19 cellular contexts compared by ENCODE assay signal in the genomic region with DNA sequence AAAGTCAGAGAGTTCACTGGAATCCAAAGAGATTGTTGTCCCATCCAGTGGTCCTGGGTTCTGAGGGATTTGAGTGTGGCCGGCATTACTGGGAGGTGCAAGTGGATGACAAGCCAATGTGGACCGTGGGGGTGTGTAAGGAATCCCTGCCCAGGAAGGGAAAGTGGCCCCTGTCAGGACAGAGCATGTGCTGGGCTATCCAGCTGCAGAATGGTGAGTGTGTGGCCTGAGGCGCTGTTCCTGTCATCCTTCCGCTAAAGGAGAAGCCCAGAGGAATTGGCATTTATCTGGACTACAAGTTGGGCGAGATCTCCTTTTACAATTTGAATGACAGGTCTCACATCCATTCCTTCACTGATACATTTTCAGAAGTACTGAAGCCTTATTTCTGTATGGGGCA. TPM values are rescaled to one million over a fixed set of nuclear protein-coding genes. Genes with fewer than 3 reads are reported as not detected.
A peak's percentile ranks its signal among the peaks of the same experiment; 100 is the strongest.
DNase-seq lines count a peak whose midpoint lies in the region; ATAC-seq, FAIRE-seq and TF ChIP-seq lines count a peak whose summit lies in the region.
"Had no signal": no experiment of that assay in that cellular context is flagged by ENCODE, and none has a peak within 500 bp of the region (broad histone marks: within the 10 kb centered on the region; RNA-seq: fewer than 3 reads in every experiment).

No MANE protein-coding gene starts in this region.

- no TSS peak for BruUV-seq in mammary epithelial cell (replicated peaks; lab: Mats Ljungman, UMichigan)
- no TSS peak for BruUV-seq in MCF 10A (replicated peaks; lab: Mats Ljungman, UMichigan)

- no peaks in the 10 kb centered on the region for H4K20me1 ChIP-seq in mammary epithelial cell (ENCODE audit: insufficient read depth, low read length)

- no peaks in the 10 kb centered on the region for H3K4me1 ChIP-seq in mammary epithelial cell (ENCODE audit: insufficient read depth, low read length)
- H3K4me1 ChIP-seq: Caco-2 had no signal

- no peak overlapping the region for H3K4me3 ChIP-seq in mammary epithelial cell (replicated peaks in 1 of 3; ENCODE audit: insufficient read depth in 1 of 3, low read depth in 2 of 3, low read length in 3 of 3)

- H3K9me3 ChIP-seq in mammary epithelial cell (replicated peaks; ENCODE audit: insufficient read depth, low read length), result no peaks in the 10 kb centered on the region
- H3K9me3 ChIP-seq: Caco-2 had no signal

- H3K9ac ChIP-seq in mammary epithelial cell (ENCODE audit: insufficient read depth, low read length), result no peak overlapping the region

- WGBS in mammary epithelial cell (ENCODE audit: low coverage, missing lambda C conversion rate), result 65% methylated on average over 5 of the region's 5 CpGs

- H3K36me3 Mint-ChIP-seq in MCF 10A (ENCODE audit: insufficient read depth, unreplicated experiment), result no peaks in the 10 kb centered on the region
- no peaks in the 10 kb centered on the region for H3K36me3 Mint-ChIP-seq in glutamatergic neuron (ENCODE audit: unreplicated experiment)
- H3K36me3 Mint-ChIP-seq in natural killer cell treated with Interleukin-12 subunit alpha and Interleukin-12 subunit beta and Interleukin-15 and Interleukin-18, amount 100 ng/mL, for 72 hours, result no peaks in the 10 kb centered on the region
- H3K36me3 Mint-ChIP-seq: CD14-positive monocyte; CD8-positive, alpha-beta memory T cell had no signal

- FAIRE-seq in GM19239 (lab: Jason Lieb, UNC), result no peak
- FAIRE-seq: GM12891 had no signal

- no peaks in the 10 kb centered on the region for H3K79me2 ChIP-seq in mammary epithelial cell (ENCODE audit: insufficient read depth, low read length)

- no peaks in the 10 kb centered on the region for H3K27me3 Mint-ChIP-seq in MCF 10A (ENCODE audit: insufficient read depth, unreplicated experiment)
- H3K27me3 Mint-ChIP-seq in glutamatergic neuron (ENCODE audit: unreplicated experiment), result peaks cover 7% of the 10 kb centered on the region
- H3K27me3 Mint-ChIP-seq in natural killer cell treated with Interleukin-12 subunit alpha and Interleukin-12 subunit beta and Interleukin-15 and Interleukin-18, amount 100 ng/mL, for 72 hours, result peaks cover 15 to 33% of the 10 kb centered on the region in 2 donors

- peak; percentile 6 for DNase-seq in mammary epithelial cell
- DNase-seq in MCF 10A (ENCODE audit: unreplicated experiment), result no peak
- DNase-seq in RPMI7951 (ENCODE audit: low read depth), result peak; percentile 69
- DNase-seq in glutamatergic neuron, result no peak
- DNase-seq in natural killer cell treated with Interleukin-12 subunit alpha and Interleukin-12 subunit beta and Interleukin-15 and Interleukin-18, amount 100 ng/mL, for 72 hours (ENCODE audit: low spot score), result no peak
- DNase-seq in HuH-7 (ENCODE audit: low spot score), result no peak
- no peak for DNase-seq in GM19239 (ENCODE audit: insufficient read length, low spot score)
- DNase-seq: Caco-2; CD8-positive, alpha-beta memory T cell; DND-41; GOT3; H9 had no signal

- ATAC-seq in natural killer cell treated with Interleukin-12 subunit alpha and Interleukin-12 subunit beta and Interleukin-15 and Interleukin-18, amount 100 ng/mL, for 72 hours, result no peak

- no peak overlapping the region for H3K4me2 ChIP-seq in mammary epithelial cell (ENCODE audit: insufficient read depth, low read depth, low read length)

- H3K36me3 ChIP-seq in mammary epithelial cell (ENCODE audit: insufficient read depth, low read length), result no peaks in the 10 kb centered on the region

- TF ChIP-seq CTCF in mammary epithelial cell (conservative IDR thresholded peaks at IDR 0.05 in 1 of 2, IDR thresholded peaks at IDR 0.05 in 1 of 2; ENCODE audit: extremely low read depth in 1 of 2, insufficient read depth in 1 of 2, low read depth in 1 of 2, low read length in 2 of 2) (no peak), MCF 10A (IDR thresholded peaks at IDR 0.05; ENCODE audit: unreplicated experiment) (no peak), glutamatergic neuron (IDR thresholded peaks at IDR 0.05; ENCODE audit: partially characterized antibody, unreplicated experiment) (no peak)

- POLR2A ChIA-PET in MCF 10A (lab: Yijun Ruan, JAX), result no interaction called here

- H3K9me3 Mint-ChIP-seq in MCF 10A (ENCODE audit: unreplicated experiment), result no peaks in the 10 kb centered on the region
- peaks cover 7% of the 10 kb centered on the region for H3K9me3 Mint-ChIP-seq in glutamatergic neuron (ENCODE audit: unreplicated experiment)
- no peaks in the 10 kb centered on the region for H3K9me3 Mint-ChIP-seq in natural killer cell treated with Interleukin-12 subunit alpha and Interleukin-12 subunit beta and Interleukin-15 and Interleukin-18, amount 100 ng/mL, for 72 hours
- H3K9me3 Mint-ChIP-seq: CD8-positive, alpha-beta memory T cell; H9 had no signal

- H2AFZ ChIP-seq in mammary epithelial cell (ENCODE audit: low read depth, low read length), result no peak overlapping the region

- no peak overlapping the region for H3K27ac ChIP-seq in mammary epithelial cell (ENCODE audit: insufficient read depth, low read depth, low read length)
- H3K27ac ChIP-seq: 22Rv1 had no signal

- H3K27ac Mint-ChIP-seq in MCF 10A (ENCODE audit: low read depth, unreplicated experiment) (no peak overlapping the region), glutamatergic neuron (ENCODE audit: unreplicated experiment) (peak overlapping the region; percentile 10)
- no peak overlapping the region for H3K27ac Mint-ChIP-seq in natural killer cell treated with Interleukin-12 subunit alpha and Interleukin-12 subunit beta and Interleukin-15 and Interleukin-18, amount 100 ng/mL, for 72 hours
- H3K27ac Mint-ChIP-seq: CD14-positive monocyte had no signal

- no peaks in the 10 kb centered on the region for H3K27me3 ChIP-seq in mammary epithelial cell (ENCODE audit: insufficient read depth, low read length)

- in situ Hi-C loops in mammary epithelial cell (cut with MboI; ENCODE audit: low sequenced_read_pairs in 2 of 2), result no loop called here

- H3K4me3 Mint-ChIP-seq in MCF 10A (ENCODE audit: unreplicated experiment), result no peak overlapping the region
- H3K4me3 Mint-ChIP-seq in glutamatergic neuron (ENCODE audit: unreplicated experiment), result no peak overlapping the region
- no peak overlapping the region for H3K4me3 Mint-ChIP-seq in natural killer cell treated with Interleukin-12 subunit alpha and Interleukin-12 subunit beta and Interleukin-15 and Interleukin-18, amount 100 ng/mL, for 72 hours
- H3K4me3 Mint-ChIP-seq: CD14-positive monocyte; CD8-positive, alpha-beta memory T cell; H9 had no signal

- intact Hi-C loops in mammary epithelial cell (cut with micrococcal nuclease), result no loop called here
- intact Hi-C loops in MCF 10A (cut with micrococcal nuclease), result no loop called here

- dilution Hi-C loops in mammary epithelial cell (cut with HindIII; ENCODE audit: low sequenced_read_pairs), result no loop called here

- H3K4me1 Mint-ChIP-seq in MCF 10A (ENCODE audit: insufficient read depth, unreplicated experiment) (no peaks in the 10 kb centered on the region), glutamatergic neuron (ENCODE audit: low read depth, unreplicated experiment) (peaks cover 11% of the 10 kb centered on the region)
- peaks cover 3 to 11% of the 10 kb centered on the region in 2 donors for H3K4me1 Mint-ChIP-seq in natural killer cell treated with Interleukin-12 subunit alpha and Interleukin-12 subunit beta and Interleukin-15 and Interleukin-18, amount 100 ng/mL, for 72 hours (ENCODE audit: low read depth in 2 of 2)
- H3K4me1 Mint-ChIP-seq: CD14-positive monocyte had no signal

- CTCF ChIA-PET in mammary epithelial cell (lab: Charles Lee; ENCODE audit: low non-redundant PET), result no interaction called here
- CTCF ChIA-PET in MCF 10A (lab: Yijun Ruan, JAX), result interaction anchor here (0.5 to 1.1 kb wide), 2 partner anchors 14 to 63 kb away, joined by 3 to 5 read pairs; no protein-coding TSS in a partner anchor

RNA-seq across cellular contexts. Expression of gene TRIM60, which starts 20.4 kb away (rescaled TPM):
- total RNA-seq in mammary epithelial cell, result not detected
- polyA plus RNA-seq in mammary epithelial cell, result not detected
- polyA minus RNA-seq in mammary epithelial cell, result not detected
- not detected in 2 replicates for total RNA-seq in MCF 10A (2022)
- not detected in 2 replicates for total RNA-seq in RPMI7951 (2014; rRNA removed; shearing (Covaris generic))
- not detected for total RNA-seq in glutamatergic neuron (ENCODE audit: unreplicated experiment)
- total RNA-seq in natural killer cell treated with Interleukin-12 subunit alpha and Interleukin-12 subunit beta and Interleukin-15 and Interleukin-18, amount 100 ng/mL, for 72 hours, result not detected
- total RNA-seq: A673; Caco-2; CD8-positive, alpha-beta memory T cell; G401; H9; HT-29 had no signal
- polyA plus RNA-seq: BJ; CD14-positive monocyte; CD8-positive, alpha-beta memory T cell had no signal

RNA-seq across cellular contexts. Expression of gene TRIM61, which starts 33.9 kb away (rescaled TPM):
- total RNA-seq in mammary epithelial cell (not detected), MCF 10A (2022) (0.26 TPM in 1 of 2 replicates, not detected in the other), glutamatergic neuron (ENCODE audit: unreplicated experiment) (0.34 TPM)
- polyA plus RNA-seq in mammary epithelial cell, result not detected
- not detected for polyA minus RNA-seq in mammary epithelial cell
- 0.20 TPM in 1 of 2 replicates, not detected in the other for total RNA-seq in RPMI7951 (2014; rRNA removed; shearing (Covaris generic))
- 1 to 10 TPM; 3.6 to 4.6 TPM for total RNA-seq in natural killer cell treated with Interleukin-12 subunit alpha and Interleukin-12 subunit beta and Interleukin-15 and Interleukin-18, amount 100 ng/mL, for 72 hours
- total RNA-seq: Caco-2, G401, HT-29 had no signal
- polyA plus RNA-seq: CD14-positive monocyte had no signal

RNA-seq across cellular contexts. Expression of gene TRIM75, which starts 42.3 kb away (rescaled TPM):
- total RNA-seq in mammary epithelial cell (not detected), MCF 10A (2022) (not detected in 2 replicates), glutamatergic neuron (ENCODE audit: unreplicated experiment) (0.29 TPM)
- not detected for polyA plus RNA-seq in mammary epithelial cell
- polyA minus RNA-seq in mammary epithelial cell, result not detected
- total RNA-seq in RPMI7951 (2014; rRNA removed; shearing (Covaris generic)), result not detected in 2 replicates
- not detected for total RNA-seq in natural killer cell treated with Interleukin-12 subunit alpha and Interleukin-12 subunit beta and Interleukin-15 and Interleukin-18, amount 100 ng/mL, for 72 hours
- total RNA-seq: A673; Caco-2; CD8-positive, alpha-beta memory T cell; G401; H9; HT-29 had no signal
- polyA plus RNA-seq: BJ; CD14-positive monocyte; CD8-positive, alpha-beta memory T cell had no signal

Comparison
In these comparisons a context has a peak if more than half of its experiments do, and no peak if none do; other contexts are left out.
1. DNase-seq: peak in mammary epithelial cell (single experiment) and RPMI7951 (single experiment); none in MCF 10A (single experiment), glutamatergic neuron (single experiment), natural killer cell treated with Interleukin-12 subunit alpha and Interleukin-12 subunit beta and Interleukin-15 and Interleukin-18, amount 100 ng/mL, for 72 hours (single experiment), HuH-7 (single experiment) and GM19239 (single experiment).